Comparison of ENCODE assay signal across 11 cellular contexts in the genomic region with DNA sequence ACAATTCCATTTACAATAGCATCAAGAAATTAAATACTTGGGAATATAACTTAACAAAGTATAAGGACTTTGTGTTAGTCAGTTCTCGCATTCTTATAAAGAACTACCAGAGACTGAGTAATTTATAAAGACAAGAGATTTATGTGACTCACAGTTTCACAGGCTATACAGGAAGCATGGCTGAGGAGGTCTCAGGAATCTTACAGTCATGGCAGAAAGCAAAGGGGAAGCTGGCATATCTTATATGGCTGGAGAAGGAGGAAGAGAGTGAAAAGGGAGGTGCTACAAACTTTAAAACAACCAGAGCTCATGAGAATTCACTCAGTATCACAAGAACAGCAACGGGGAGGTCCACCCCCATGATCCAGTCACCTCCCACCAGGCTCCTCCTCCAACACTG. TPM values are rescaled to one million over a fixed set of nuclear protein-coding genes. Genes with fewer than 3 reads are reported as not detected.
A peak's percentile ranks its signal among the peaks of the same experiment; 100 is the strongest.
DNase-seq lines count a peak whose midpoint lies in the region; ATAC-seq and TF ChIP-seq lines count a peak whose summit lies in the region.
"Had no signal": no experiment of that assay in that cellular context is flagged by ENCODE, and none has a peak within 500 bp of the region (broad histone marks: within the 10 kb centered on the region; RNA-seq: fewer than 3 reads in every experiment).

No MANE protein-coding gene starts in this region.

- H3K4me3 ChIP-seq in astrocyte of the spinal cord (ENCODE audit: low read depth, low read length) (no peak overlapping the region), HAP-1 (no peak overlapping the region)

- DNase-seq in Caki2 (ENCODE audit: low read depth) (peak; percentile 83), KBM-7 (peak; percentile 76), astrocyte of the spinal cord (ENCODE audit: low read depth, low spot score) (peak; percentile 14), kidney tubule cell (ENCODE audit: low spot score) (peak; percentile 98), HAP-1 (ENCODE audit: low spot score in 2 of 2) (no peak), NCI-H128 (lab: John Stamatoyannopoulos, UW; ENCODE audit: unreplicated experiment) (no peak)
- DNase-seq: activated CD4-positive, alpha-beta T cell treated with anti-CD3 and anti-CD28 coated beads for 1 hour; Caco-2 had no signal

- no peak for ATAC-seq in GM18858 (IDR thresholded peaks at IDR 0.05; ENCODE audit: unreplicated experiment)
- no peak for ATAC-seq in GM18511 (IDR thresholded peaks at IDR 0.05; ENCODE audit: unreplicated experiment)
- ATAC-seq: HepG2 had no signal

- H3K4me1 ChIP-seq in HAP-1: no peaks in the 10 kb centered on the region

- H3K9me3 ChIP-seq in HAP-1: no peaks in the 10 kb centered on the region
- H3K9me3 ChIP-seq: Caco-2 had no signal

- no peaks in the 10 kb centered on the region for H3K36me3 ChIP-seq in HAP-1 (replicated peaks)

- no peak for TF ChIP-seq CTCF in astrocyte of the spinal cord (IDR thresholded peaks at IDR 0.05; ENCODE audit: low read depth, low read length)

- in situ Hi-C loops in Caki2 (cut with HindIII; ENCODE audit: low pct_unique_long_range_greater_than_20kb, low sequenced_read_pairs) (no loop called here), KBM-7 (cut with MboI; ENCODE audit: low pct_unique_long_range_greater_than_20kb, low sequenced_read_pairs) (no loop called here), astrocyte of the spinal cord (cut with HindIII; ENCODE audit: low sequenced_read_pairs) (no loop called here), HAP-1 (cut with MboI; ENCODE audit: low sequenced_read_pairs) (no loop called here)

- no peaks in the 10 kb centered on the region for H3K27me3 ChIP-seq in HAP-1 (ENCODE audit: low read depth)

RNA-seq across cellular contexts. Expression of gene CCDC134, which starts 32.1 kb away (rescaled TPM):
- total RNA-seq in Caki2 (2014; rRNA removed; shearing (Covaris generic); ENCODE audit: low replicate concordance): 10.9 and 15.9 TPM in 2 replicates

Comparison
In these comparisons a context has a peak if more than half of its experiments do, and no peak if none do; other contexts are left out.
1. DNase-seq: peak in Caki2 (single experiment), KBM-7 (single experiment), astrocyte of the spinal cord (single experiment) and kidney tubule cell (single experiment); none in HAP-1 (0 of 2) and NCI-H128 (single experiment).